ENCODE assay signal across 13 cellular contexts in the genomic region with DNA sequence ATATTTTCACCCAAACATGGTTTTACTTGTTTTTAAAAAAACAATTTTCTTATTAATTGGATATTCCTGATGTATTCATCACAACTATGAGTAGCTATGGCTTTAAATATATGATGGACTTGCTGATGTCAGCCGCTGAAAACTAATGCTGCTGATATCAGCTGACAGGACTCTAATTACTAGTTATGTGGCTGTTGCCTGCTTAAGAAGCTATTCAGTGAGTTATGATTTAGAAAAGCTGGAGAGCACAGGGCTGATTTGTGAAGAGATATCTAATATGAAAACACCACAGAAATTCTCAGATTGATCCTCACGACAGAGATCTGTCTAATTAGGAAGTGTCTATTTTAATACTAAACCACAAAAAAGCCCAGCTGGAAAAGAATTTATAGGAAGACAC.
"Had no signal": no experiment of that assay in that cellular context is flagged by ENCODE, and none has a peak within 500 bp of the region (broad histone marks: within the 10 kb centered on the region; RNA-seq: fewer than 3 reads in every experiment).

No MANE protein-coding gene starts in this region.

- H3K4me1 Mint-ChIP-seq: activated CD4-positive, alpha-beta T cell treated with anti-CD3 and anti-CD28 coated beads for 36 hours; naive thymus-derived CD8-positive, alpha-beta T cell had no signal

- H3K36me3 Mint-ChIP-seq: naive thymus-derived CD8-positive, alpha-beta T cell had no signal

- H3K9me3 ChIP-seq: mucosa of descending colon, thyroid gland, uterus had no signal

- H3K4me3 ChIP-seq: mucosa of descending colon, thyroid gland, uterus had no signal

- H3K27ac Mint-ChIP-seq: activated CD4-positive, alpha-beta T cell treated with anti-CD3 and anti-CD28 coated beads for 36 hours; activated CD8-positive, alpha-beta T cell treated with anti-CD3 and anti-CD28 coated beads for 36 hours; endodermal cell; naive thymus-derived CD8-positive, alpha-beta T cell had no signal

- H3K4me3 Mint-ChIP-seq: activated CD4-positive, alpha-beta T cell treated with anti-CD3 and anti-CD28 coated beads for 36 hours; activated CD8-positive, alpha-beta T cell treated with anti-CD3 and anti-CD28 coated beads for 36 hours; endodermal cell; naive thymus-derived CD8-positive, alpha-beta T cell had no signal

- H3K27me3 ChIP-seq: thyroid gland, uterus had no signal

- H3K27ac ChIP-seq: thyroid gland, WERI-Rb-1 had no signal

- DNase-seq: activated CD4-positive, alpha-beta T cell treated with anti-CD3 and anti-CD28 coated beads for 36 hours; activated CD8-positive, alpha-beta memory T cell treated with anti-CD3 and anti-CD28 coated beads, Interleukin-2, amount 50 U/mL, for 48 hours; activated CD8-positive, alpha-beta T cell treated with anti-CD3 and anti-CD28 coated beads for 36 hours; aorta; endodermal cell; foreskin fibroblast; mucosa of descending colon; naive thymus-derived CD8-positive, alpha-beta T cell; stimulated activated CD4-positive, alpha-beta T cell treated with anti-CD3 and anti-CD28 coated beads, Interleukin-4, amount 100 ng/mL, for 4 hours; thyroid gland; uterus; WERI-Rb-1 had no signal

- ATAC-seq: activated CD4-positive, alpha-beta T cell treated with anti-CD3 and anti-CD28 coated beads for 36 hours; activated CD8-positive, alpha-beta T cell treated with anti-CD3 and anti-CD28 coated beads for 36 hours; left lobe of liver; naive thymus-derived CD8-positive, alpha-beta T cell had no signal

- H3K27me3 Mint-ChIP-seq: activated CD4-positive, alpha-beta T cell treated with anti-CD3 and anti-CD28 coated beads for 36 hours had no signal

- H3K9me3 Mint-ChIP-seq: activated CD8-positive, alpha-beta T cell treated with anti-CD3 and anti-CD28 coated beads for 36 hours; endodermal cell; naive thymus-derived CD8-positive, alpha-beta T cell had no signal

- H3K36me3 ChIP-seq: thyroid gland, uterus, WERI-Rb-1 had no signal
